8 cellular contexts compared by ENCODE assay signal in genomic region chr10:12195603-12196506, GRCh38. TPM values are rescaled to one million over a fixed set of nuclear protein-coding genes. Genes with fewer than 3 reads are reported as not detected.
DNase-seq lines count a peak whose midpoint lies in the region; ATAC-seq and TF ChIP-seq lines count a peak whose summit lies in the region.

Gene CDC123, plus strand, starts transcription at chr10:12196188. Its CDS starts 58 bp downstream, at chr10:12196246.
Gene NUDT5, minus strand, starts transcription at chr10:12195891. Its CDS starts 9,600 bp downstream, at chr10:12186291.

- peak within 1 kb of the TSS; percentile 92 for H3K4me2 ChIP-seq in SK-N-SH

- peak within 1 kb of the TSS; percentile 94 for H2AFZ ChIP-seq in SK-N-SH (ENCODE audit: low read depth)

- CTCF ChIA-PET in SK-N-SH (lab: Yijun Ruan, JAX) = interaction anchor here (1.0 to 9.1 kb wide), 7 partner anchors 19 to 210 kb away, joined by 3 to 78 read pairs (median 4); no protein-coding TSS in a partner anchor

- peaks cover 10% of the 10 kb centered on the region; the same call in 1 of the 2 replicates for H4K20me1 ChIP-seq in SK-N-SH (ENCODE audit: insufficient read depth)

- POLR2A ChIA-PET in SK-N-SH (lab: Yijun Ruan, JAX) = interaction anchor here (0.7 to 0.9 kb wide), 3 partner anchors 20 to 1513 kb away, joined by 3 read pairs; no protein-coding TSS in a partner anchor

- H3K27ac ChIP-seq in SK-N-SH (ENCODE audit: low read depth in 2 of 2, low read length in 1 of 2) = peak within 1 kb of the TSS; percentile 94 to 96

- peak within 1 kb of the TSS; percentile 92 for H3K9ac ChIP-seq in SK-N-SH

- peaks cover 97% of the 10 kb centered on the region for H3K79me2 ChIP-seq in SK-N-SH (ENCODE audit: insufficient read depth)

- TF ChIP-seq CTCF in NB4 (IDR thresholded peaks at IDR 0.05; ENCODE audit: low read depth, low read length) (no peak), SK-N-SH (IDR thresholded peaks at IDR 0.05) (no peak)

- peak; percentile 88 for DNase-seq in NB4 (ENCODE audit: low read depth)
- peak; percentile 90 for DNase-seq in SK-N-SH
- peak; percentile 84 for DNase-seq in activated naive CD4-positive, alpha-beta T cell treated with anti-CD3 and anti-CD28 coated beads, Interleukin-2, amount 50 U/mL, for 16 hours
- peak; percentile 92 for DNase-seq in globus pallidus (ENCODE audit: low spot score)
- peak; percentile 32 to 98 (median 89) for DNase-seq in nucleus accumbens (lab: John Stamatoyannopoulos, UW)
- DNase-seq in superior temporal gyrus (ENCODE audit: extremely low spot score) = peak; percentile 98

- H3K4me1 ChIP-seq in SK-N-SH (ENCODE audit: control insufficient read depth in 1 of 2, insufficient read depth in 2 of 2, low read depth in 1 of 2, low read length in 1 of 2) = peaks cover 0 to 10% of the 10 kb centered on the region in 2 experiments; a peak in 3 of 4 replicates

- peaks cover 5% of the 10 kb centered on the region for H3F3A ChIP-seq in SK-N-SH (replicated peaks; ENCODE audit: insufficient read depth)

- TF ChIP-seq RAD21 in SK-N-SH (IDR thresholded peaks at IDR 0.05; ENCODE audit: low read length) = no peak

- H3K9me3 ChIP-seq in SK-N-SH = no peaks in the 10 kb centered on the region

- TF ChIP-seq POLR2A in NB4 (IDR thresholded peaks at IDR 0.05; ENCODE audit: extremely low read depth, insufficient read length) = peak; percentile 39

- H3K36me3 ChIP-seq in SK-N-SH (replicated peaks in 1 of 2; ENCODE audit: control insufficient read depth in 1 of 2, insufficient read depth in 2 of 2, low read length in 1 of 2) = peaks cover 19 to 32% of the 10 kb centered on the region in 2 experiments

- ATAC-seq in HG02571 (IDR thresholded peaks at IDR 0.05; ENCODE audit: unreplicated experiment) = peak; percentile 87

- TF ChIP-seq EP300 in SK-N-SH (IDR thresholded peaks at IDR 0.05; ENCODE audit: borderline replicate concordance in 1 of 2, low read depth in 1 of 2, low read length in 1 of 2) = no peak

- WGBS in SK-N-SH (ENCODE audit: low lambda C conversion rate) = under 1% methylated on average over 59 of the region's 62 CpGs

- H3K4me3 ChIP-seq in GM08714 (ENCODE audit: low read length) (peak within 1 kb of the TSS; percentile 94), NB4 (ENCODE audit: low read depth, low read length) (peak within 1 kb of the TSS; percentile 92), SK-N-SH (ENCODE audit: low read depth in 2 of 2, low read length in 1 of 2) (peak within 1 kb of the TSS; percentile 92 to 98)

- H3K27me3 ChIP-seq in SK-N-SH (ENCODE audit: insufficient read depth) = no peaks in the 10 kb centered on the region

- H3K9me2 ChIP-seq in SK-N-SH = no peaks in the 10 kb centered on the region

TF ChIP-seq in SK-N-SH, 30 proteins besides CTCF, POLR2A, EP300 and RAD21 (continues in another document):
- TF ChIP-seq, protein P1, sequence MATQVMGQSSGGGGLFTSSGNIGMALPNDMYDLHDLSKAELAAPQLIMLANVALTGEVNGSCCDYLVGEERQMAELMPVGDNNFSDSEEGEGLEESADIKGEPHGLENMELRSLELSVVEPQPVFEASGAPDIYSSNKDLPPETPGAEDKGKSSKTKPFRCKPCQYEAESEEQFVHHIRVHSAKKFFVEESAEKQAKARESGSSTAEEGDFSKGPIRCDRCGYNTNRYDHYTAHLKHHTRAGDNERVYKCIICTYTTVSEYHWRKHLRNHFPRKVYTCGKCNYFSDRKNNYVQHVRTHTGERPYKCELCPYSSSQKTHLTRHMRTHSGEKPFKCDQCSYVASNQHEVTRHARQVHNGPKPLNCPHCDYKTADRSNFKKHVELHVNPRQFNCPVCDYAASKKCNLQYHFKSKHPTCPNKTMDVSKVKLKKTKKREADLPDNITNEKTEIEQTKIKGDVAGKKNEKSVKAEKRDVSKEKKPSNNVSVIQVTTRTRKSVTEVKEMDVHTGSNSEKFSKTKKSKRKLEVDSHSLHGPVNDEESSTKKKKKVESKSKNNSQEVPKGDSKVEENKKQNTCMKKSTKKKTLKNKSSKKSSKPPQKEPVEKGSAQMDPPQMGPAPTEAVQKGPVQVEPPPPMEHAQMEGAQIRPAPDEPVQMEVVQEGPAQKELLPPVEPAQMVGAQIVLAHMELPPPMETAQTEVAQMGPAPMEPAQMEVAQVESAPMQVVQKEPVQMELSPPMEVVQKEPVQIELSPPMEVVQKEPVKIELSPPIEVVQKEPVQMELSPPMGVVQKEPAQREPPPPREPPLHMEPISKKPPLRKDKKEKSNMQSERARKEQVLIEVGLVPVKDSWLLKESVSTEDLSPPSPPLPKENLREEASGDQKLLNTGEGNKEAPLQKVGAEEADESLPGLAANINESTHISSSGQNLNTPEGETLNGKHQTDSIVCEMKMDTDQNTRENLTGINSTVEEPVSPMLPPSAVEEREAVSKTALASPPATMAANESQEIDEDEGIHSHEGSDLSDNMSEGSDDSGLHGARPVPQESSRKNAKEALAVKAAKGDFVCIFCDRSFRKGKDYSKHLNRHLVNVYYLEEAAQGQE (IDR thresholded peaks at IDR 0.05; ENCODE audit: low read depth, low read length) = no peak
- TF ChIP-seq USF1 (IDR thresholded peaks at IDR 0.05; ENCODE audit: borderline replicate concordance, low read depth) (no peak), FOSL2 (IDR thresholded peaks at IDR 0.05; ENCODE audit: borderline replicate concordance, low read depth) (no peak), NRF1 (IDR thresholded peaks at IDR 0.05; ENCODE audit: low read depth, low read length) (no peak), RCOR1 (IDR thresholded peaks at IDR 0.05; ENCODE audit: low read length) (no peak), NFIC (IDR thresholded peaks at IDR 0.05; ENCODE audit: borderline replicate concordance) (peak; percentile 55; the same call in 1 of the 2 replicates), MEF2A (IDR thresholded peaks at IDR 0.05; ENCODE audit: borderline replicate concordance, low read depth) (no peak), FOXM1 (IDR thresholded peaks at IDR 0.05; ENCODE audit: low read depth) (no peak), SMC3 (IDR thresholded peaks at IDR 0.05; ENCODE audit: low read depth, low read length) (no peak), POLR2AphosphoS5 (IDR thresholded peaks at IDR 0.05; ENCODE audit: low read depth, low read length) (peak; percentile 73; the same call in 1 of the 2 replicates), RFX5 (IDR thresholded peaks at IDR 0.05; ENCODE audit: low read length) (no peak), FOXJ3 (CRISPR knock-in tag; IDR thresholded peaks at IDR 0.05) (no peak), RXRA (IDR thresholded peaks at IDR 0.05; ENCODE audit: borderline replicate concordance, low read depth) (no peak), ZBTB33 (IDR thresholded peaks at IDR 0.05; ENCODE audit: borderline replicate concordance, low read depth) (peak; percentile 97), SIN3A (IDR thresholded peaks at IDR 0.05; ENCODE audit: borderline replicate concordance, low read depth, low read length) (peak; percentile 18; the same call in 1 of the 2 replicates), TEAD4 (IDR thresholded peaks at IDR 0.05; ENCODE audit: borderline replicate concordance, insufficient read depth) (no peak), GABPA (IDR thresholded peaks at IDR 0.05; ENCODE audit: low read depth) (peak; percentile 92), MXI1 (IDR thresholded peaks at IDR 0.05; ENCODE audit: low read depth, low read length) (peak; percentile 77), YY1 (IDR thresholded peaks at IDR 0.05; ENCODE audit: low read depth) (peak; percentile 49; the same call in 1 of the 2 replicates), EZH2phosphoT487 (IDR thresholded peaks at IDR 0.05; ENCODE audit: borderline replicate concordance, low read depth) (no peak), GATA2 (CRISPR knock-in tag; IDR thresholded peaks at IDR 0.05) (no peak)
- TF ChIP-seq, protein P2, sequence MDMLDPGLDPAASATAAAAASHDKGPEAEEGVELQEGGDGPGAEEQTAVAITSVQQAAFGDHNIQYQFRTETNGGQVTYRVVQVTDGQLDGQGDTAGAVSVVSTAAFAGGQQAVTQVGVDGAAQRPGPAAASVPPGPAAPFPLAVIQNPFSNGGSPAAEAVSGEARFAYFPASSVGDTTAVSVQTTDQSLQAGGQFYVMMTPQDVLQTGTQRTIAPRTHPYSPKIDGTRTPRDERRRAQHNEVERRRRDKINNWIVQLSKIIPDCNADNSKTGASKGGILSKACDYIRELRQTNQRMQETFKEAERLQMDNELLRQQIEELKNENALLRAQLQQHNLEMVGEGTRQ (IDR thresholded peaks at IDR 0.05; ENCODE audit: borderline replicate concordance, low read depth, low read length) = no peak

RNA-seq across cellular contexts. Expression of gene CDC123, which starts in this region (rescaled TPM):
- polyA plus RNA-seq in SK-N-SH (2012; rRNA removed) = 139 and 141 TPM in 2 replicates
- polyA plus RNA-seq in SK-N-SH (2012; cell fraction: cytosol; rRNA removed) = 163 and 170 TPM in 2 replicates
- 69.6 and 97.8 TPM in 2 replicates for polyA plus RNA-seq in SK-N-SH (2012; cell fraction: nucleus; rRNA removed)

RNA-seq across cellular contexts. Expression of gene NUDT5, which starts in this region (rescaled TPM):
- polyA plus RNA-seq in SK-N-SH (2012; rRNA removed) = 61.2 and 70.7 TPM in 2 replicates
- polyA plus RNA-seq in SK-N-SH (2012; cell fraction: cytosol; rRNA removed) = 69.4 and 69.8 TPM in 2 replicates
- polyA plus RNA-seq in SK-N-SH (2012; cell fraction: nucleus; rRNA removed) = 33.2 and 62.5 TPM in 2 replicates

Comparison
In these comparisons a context has a peak if more than half of its experiments do, and no peak if none do; other contexts are left out.
1. Peak in every context shown above with its lines: DNase-seq, ATAC-seq, H3K4me3 ChIP-seq and H3K27ac ChIP-seq.